14 cellular contexts compared by ENCODE assay signal in the genomic region with DNA sequence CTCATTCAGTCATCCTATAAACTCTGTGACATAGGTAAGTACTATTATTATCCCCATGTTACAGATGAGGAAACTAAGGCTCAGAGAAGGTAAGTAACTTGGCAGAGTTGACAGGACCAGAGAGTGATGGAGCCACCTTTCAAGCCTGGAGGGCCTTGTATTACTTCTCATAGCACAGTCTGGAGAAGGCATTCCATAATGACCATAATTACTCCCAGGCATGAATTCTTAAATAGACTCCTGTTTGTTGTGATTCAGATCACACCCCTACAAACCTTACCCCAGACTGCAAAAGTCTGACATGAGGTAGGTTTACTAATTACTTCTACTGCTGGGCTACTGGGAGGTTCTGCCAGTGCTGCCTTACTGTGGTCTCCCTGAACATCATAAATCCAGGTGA.
DNase-seq lines count a peak whose midpoint lies in the region; ATAC-seq lines count a peak whose summit lies in the region.
"Had no signal": no experiment of that assay in that cellular context is flagged by ENCODE, and none has a peak within 500 bp of the region (broad histone marks: within the 10 kb centered on the region; RNA-seq: fewer than 3 reads in every experiment).

No MANE protein-coding gene starts in this region.

- peaks cover 68% of the 10 kb centered on the region for H3K36me3 Mint-ChIP-seq in activated CD8-positive, alpha-beta memory T cell treated with anti-CD3 and anti-CD28 coated beads, Interleukin-2, amount 10 ng/mL, durations not matched to agents 7 days and 5 days
- peaks cover 85% of the 10 kb centered on the region for H3K36me3 Mint-ChIP-seq in central memory CD8-positive, alpha-beta T cell (ENCODE audit: insufficient read depth)

- peak overlapping the region; percentile 13 for H3K27ac Mint-ChIP-seq in activated CD8-positive, alpha-beta memory T cell treated with anti-CD3 and anti-CD28 coated beads, Interleukin-2, amount 10 ng/mL, durations not matched to agents 7 days and 5 days
- peak overlapping the region; percentile 77 for H3K27ac Mint-ChIP-seq in central memory CD8-positive, alpha-beta T cell (ENCODE audit: low read depth)

- no peak overlapping the region for H2AFZ ChIP-seq in neuronal stem cell (ENCODE audit: low read length)

- no peaks in the 10 kb centered on the region for H3K79me1 ChIP-seq in neuronal stem cell (ENCODE audit: low read depth, low read length)

- H2BK12ac ChIP-seq in neuronal stem cell (ENCODE audit: low read length), result no peak overlapping the region

- H2BK120ac ChIP-seq in neuronal stem cell (ENCODE audit: low read depth, low read length), result no peak overlapping the region

- no peak overlapping the region for H3K4me3 Mint-ChIP-seq in activated CD8-positive, alpha-beta memory T cell treated with anti-CD3 and anti-CD28 coated beads, Interleukin-2, amount 10 ng/mL, durations not matched to agents 7 days and 5 days
- H3K4me3 Mint-ChIP-seq in central memory CD8-positive, alpha-beta T cell, result no peak overlapping the region

- H3K27me3 ChIP-seq in neuronal stem cell (ENCODE audit: control insufficient read depth in 3 of 3, insufficient read depth in 3 of 3, low read depth in 1 of 3, low read length in 3 of 3), result no peaks in the 10 kb centered on the region

- no peak overlapping the region for H3K4me2 ChIP-seq in neuronal stem cell (ENCODE audit: insufficient read depth, low read length, poor library complexity, severe bottlenecking)

- ATAC-seq in activated CD8-positive, alpha-beta memory T cell treated with anti-CD3 and anti-CD28 coated beads, Interleukin-2, amount 10 ng/mL, durations not matched to agents 7 days and 5 days, result no peak
- no peak for ATAC-seq in central memory CD8-positive, alpha-beta T cell (replicated peaks; ENCODE audit: extremely low read depth, poor library complexity, severe bottlenecking)
- no peak for ATAC-seq in HG03095 (IDR thresholded peaks at IDR 0.05; ENCODE audit: unreplicated experiment)
- ATAC-seq: HCT116 had no signal

- CTCF ChIA-PET in activated CD8-positive, alpha-beta memory T cell treated with anti-CD3 and anti-CD28 coated beads, Interleukin-2, amount 10 ng/mL, durations not matched to agents 7 days and 5 days (lab: Charles Lee), result no interaction called here

- H3K9me3 Mint-ChIP-seq in activated CD8-positive, alpha-beta memory T cell treated with anti-CD3 and anti-CD28 coated beads, Interleukin-2, amount 10 ng/mL, durations not matched to agents 7 days and 5 days (ENCODE audit: low read depth), result no peaks in the 10 kb centered on the region
- H3K9me3 Mint-ChIP-seq in central memory CD8-positive, alpha-beta T cell, result no peaks in the 10 kb centered on the region

- H3K23ac ChIP-seq in neuronal stem cell (ENCODE audit: low read depth, low read length, poor library complexity), result no peak overlapping the region

- no peak overlapping the region for H3K9ac ChIP-seq in neuronal stem cell (ENCODE audit: low read depth, low read length, poor library complexity)

- no peaks in the 10 kb centered on the region for H3K4me1 ChIP-seq in neuronal stem cell (ENCODE audit: control insufficient read depth in 2 of 2, insufficient read depth in 1 of 2, low read depth in 1 of 2, low read length in 2 of 2)

- no peak overlapping the region for H3K4me3 ChIP-seq in skin epidermis
- H3K4me3 ChIP-seq in neuronal stem cell (ENCODE audit: low read length in 2 of 2), result no peak overlapping the region
- H3K4me3 ChIP-seq: coronary artery had no signal

- H4K91ac ChIP-seq in neuronal stem cell (ENCODE audit: low read depth, low read length, poor library complexity), result no peak overlapping the region

- H3K27ac ChIP-seq in skin epidermis, result peak overlapping the region in 17 of 21 experiments; percentile 19 to 77 (median 52)
- H3K27ac ChIP-seq in neuronal stem cell (replicated peaks; ENCODE audit: low read length), result no peak overlapping the region

- no peak overlapping the region for H3K4ac ChIP-seq in neuronal stem cell (ENCODE audit: low read length)

- no peak for DNase-seq in activated CD8-positive, alpha-beta memory T cell treated with anti-CD3 and anti-CD28 coated beads, Interleukin-2, amount 10 ng/mL, durations not matched to agents 7 days and 5 days
- no peak for DNase-seq in activated CD8-positive, alpha-beta memory T cell treated with anti-CD3 and anti-CD28 coated beads for 24 hours
- DNase-seq in M059J (ENCODE audit: low read depth) (peak; percentile 51), neuronal stem cell (ENCODE audit: low spot score) (no peak), NCI-H2029 treated with DMSO at 0.1 percent for 48 hours (lab: John Stamatoyannopoulos, UW) (no peak)
- no peak for DNase-seq in central memory CD8-positive, alpha-beta T cell (ENCODE audit: low spot score in 2 of 2)
- DNase-seq: ACHN; mammary epithelial cell; SHP77; stimulated activated naive CD4-positive, alpha-beta T cell had no signal

- H3K36me3 ChIP-seq in neuronal stem cell (replicated peaks in 1 of 2; ENCODE audit: control insufficient read depth in 2 of 2, insufficient read depth in 2 of 2, low read length in 2 of 2), result no peaks in the 10 kb centered on the region

- no peak overlapping the region for H2BK15ac ChIP-seq in neuronal stem cell (ENCODE audit: low read length)

- no peak overlapping the region for H2AK5ac ChIP-seq in neuronal stem cell (ENCODE audit: low read depth, low read length)

- peaks cover 30% of the 10 kb centered on the region for H3K4me1 Mint-ChIP-seq in activated CD8-positive, alpha-beta memory T cell treated with anti-CD3 and anti-CD28 coated beads, Interleukin-2, amount 10 ng/mL, durations not matched to agents 7 days and 5 days
- peaks cover 56% of the 10 kb centered on the region for H3K4me1 Mint-ChIP-seq in central memory CD8-positive, alpha-beta T cell

- H3K27me3 Mint-ChIP-seq in activated CD8-positive, alpha-beta memory T cell treated with anti-CD3 and anti-CD28 coated beads, Interleukin-2, amount 10 ng/mL, durations not matched to agents 7 days and 5 days, result no peaks in the 10 kb centered on the region
- no peaks in the 10 kb centered on the region for H3K27me3 Mint-ChIP-seq in central memory CD8-positive, alpha-beta T cell

- H2BK5ac ChIP-seq in neuronal stem cell (ENCODE audit: low read length), result no peak overlapping the region

- no peak overlapping the region for H4K8ac ChIP-seq in neuronal stem cell (ENCODE audit: low read depth, low read length)

- H3K18ac ChIP-seq in neuronal stem cell (ENCODE audit: low read length), result no peak overlapping the region

- no peaks in the 10 kb centered on the region for H3K9me3 ChIP-seq in neuronal stem cell (replicated peaks in 1 of 2; ENCODE audit: control insufficient read depth in 2 of 2, insufficient read depth in 1 of 2, low read depth in 1 of 2, low read length in 2 of 2)

- H3K14ac ChIP-seq in neuronal stem cell (ENCODE audit: low read length), result no peak overlapping the region
